ENCODE assay signal across 1 cellular context in genomic region chr12:120227233-120228040, GRCh38.
TF ChIP-seq lines count a peak whose summit lies in the region.

No MANE protein-coding gene starts in this region.

TF ChIP-seq in GM23338, 12 proteins besides CTCF, POLR2A, EP300 and RAD21 (continued from another document):
- TF ChIP-seq ZNF462 (CRISPR knock-in tag; IDR thresholded peaks at IDR 0.05) (no peak), STAT1 (IDR thresholded peaks at IDR 0.05; ENCODE audit: unreplicated experiment) (no peak), REST (IDR thresholded peaks at IDR 0.05; ENCODE audit: unreplicated experiment) (no peak), EZH2 (IDR thresholded peaks at IDR 0.05; ENCODE audit: low read depth, unreplicated experiment) (no peak), ZNF331 (CRISPR knock-in tag; IDR thresholded peaks at IDR 0.05; ENCODE audit: low read depth) (no peak), EZH2phosphoT487 (IDR thresholded peaks at IDR 0.05; ENCODE audit: unreplicated experiment) (no peak), POLR2AphosphoS5 (IDR thresholded peaks at IDR 0.05; ENCODE audit: low read depth) (no peak), NANOG (IDR thresholded peaks at IDR 0.05; ENCODE audit: borderline replicate concordance) (no peak), JUNB (IDR thresholded peaks at IDR 0.05; ENCODE audit: unreplicated experiment) (no peak)
